11 cellular contexts compared by ENCODE assay signal in genomic region chr2:105791229-105791628, GRCh38. TPM values are rescaled to one million over a fixed set of nuclear protein-coding genes. Genes with fewer than 3 reads are reported as not detected.
A peak's percentile ranks its signal among the peaks of the same experiment; 100 is the strongest.
DNase-seq lines count a peak whose midpoint lies in the region; ATAC-seq lines count a peak whose summit lies in the region.
"Had no signal": no experiment of that assay in that cellular context is flagged by ENCODE, and none has a peak within 500 bp of the region (broad histone marks: within the 10 kb centered on the region; RNA-seq: fewer than 3 reads in every experiment).

No MANE protein-coding gene starts in this region.

- peak overlapping the region; percentile 92 for H3K27ac ChIP-seq in CD4-positive, CD25-positive, alpha-beta regulatory T cell (ENCODE audit: insufficient read depth, low read length, poor library complexity, severe bottlenecking)
- H3K27ac ChIP-seq in CD8-positive, alpha-beta memory T cell (ENCODE audit: low read depth, low read length) = peak overlapping the region; percentile 64

- H3K27ac Mint-ChIP-seq in CD4-positive, CD25-positive, alpha-beta regulatory T cell = peak overlapping the region; percentile 96
- H3K27ac Mint-ChIP-seq in CD8-positive, alpha-beta memory T cell = peak overlapping the region; percentile 90 to 98 (median 94)
- peak overlapping the region; percentile 44 to 97 for H3K27ac Mint-ChIP-seq in activated naive CD4-positive, alpha-beta T cell treated with anti-CD3 and anti-CD28 coated beads, Interleukin-2, amount 50 U/mL, for 72 hours
- H3K27ac Mint-ChIP-seq in naive thymus-derived CD8-positive, alpha-beta T cell = peak overlapping the region; percentile 89 to 94 (median 92)

- no peaks in the 10 kb centered on the region for H3K27me3 ChIP-seq in CD4-positive, CD25-positive, alpha-beta regulatory T cell (ENCODE audit: control insufficient read depth, insufficient read depth, low read length)
- no peaks in the 10 kb centered on the region for H3K27me3 ChIP-seq in CD8-positive, alpha-beta memory T cell (ENCODE audit: insufficient read depth, low read length, poor library complexity, severe bottlenecking)
- H3K27me3 ChIP-seq: body of pancreas had no signal

- H3K4me3 ChIP-seq in CD4-positive, CD25-positive, alpha-beta regulatory T cell (ENCODE audit: low read depth, low read length) = peak overlapping the region; percentile 87
- peak overlapping the region; percentile 54 for H3K4me3 ChIP-seq in CD8-positive, alpha-beta memory T cell (ENCODE audit: low read length)
- H3K4me3 ChIP-seq: body of pancreas had no signal

- POLR2A ChIA-PET in CD8-positive, alpha-beta memory T cell (lab: Charles Lee) = interaction anchor here (1.1 kb wide), 1 partner anchor 275 kb away, joined by 4 read pairs; no protein-coding TSS in a partner anchor
- POLR2A ChIA-PET in naive thymus-derived CD8-positive, alpha-beta T cell (lab: Charles Lee) = interaction anchor here (1.2 kb wide), 1 partner anchor 136 kb away, joined by 3 read pairs; no protein-coding TSS in a partner anchor

- H3K4me1 ChIP-seq in CD4-positive, CD25-positive, alpha-beta regulatory T cell (ENCODE audit: control insufficient read depth, insufficient read depth, low read length, poor library complexity, severe bottlenecking) = peaks cover 99% of the 10 kb centered on the region
- peaks cover 95% of the 10 kb centered on the region for H3K4me1 ChIP-seq in CD8-positive, alpha-beta memory T cell (ENCODE audit: insufficient read depth, low read length)

- no peaks in the 10 kb centered on the region for H3K9me3 Mint-ChIP-seq in CD4-positive, CD25-positive, alpha-beta regulatory T cell
- H3K9me3 Mint-ChIP-seq in CD8-positive, alpha-beta memory T cell = no peaks in the 10 kb centered on the region
- no peaks in the 10 kb centered on the region for H3K9me3 Mint-ChIP-seq in activated naive CD4-positive, alpha-beta T cell treated with anti-CD3 and anti-CD28 coated beads, Interleukin-2, amount 50 U/mL, for 72 hours
- H3K9me3 Mint-ChIP-seq in naive thymus-derived CD8-positive, alpha-beta T cell = no peaks in the 10 kb centered on the region

- peaks cover 29 to 96% (median 80%) of the 10 kb centered on the region in 4 donors for H3K4me1 Mint-ChIP-seq in CD4-positive, CD25-positive, alpha-beta regulatory T cell
- peaks cover 90 to 99% (median 97%) of the 10 kb centered on the region in 3 donors for H3K4me1 Mint-ChIP-seq in CD8-positive, alpha-beta memory T cell
- peaks cover 49 to 96% (median 92%) of the 10 kb centered on the region in 4 donors for H3K4me1 Mint-ChIP-seq in naive thymus-derived CD8-positive, alpha-beta T cell

- no peaks in the 10 kb centered on the region for H3K9me3 ChIP-seq in CD4-positive, CD25-positive, alpha-beta regulatory T cell (ENCODE audit: control insufficient read depth in 2 of 2, low read length in 2 of 2)
- H3K9me3 ChIP-seq in CD8-positive, alpha-beta memory T cell (ENCODE audit: low read length) = no peaks in the 10 kb centered on the region
- H3K9me3 ChIP-seq: body of pancreas had no signal

- peak overlapping the region; percentile 83 to 94 (median 90) for H3K4me3 Mint-ChIP-seq in CD4-positive, CD25-positive, alpha-beta regulatory T cell
- H3K4me3 Mint-ChIP-seq in CD8-positive, alpha-beta memory T cell = peak overlapping the region; percentile 73 to 92 (median 79)
- peak overlapping the region in 9 of 10 donors; percentile 52 to 82 (median 75) for H3K4me3 Mint-ChIP-seq in naive thymus-derived CD8-positive, alpha-beta T cell

- no peak for DNase-seq in CD4-positive, CD25-positive, alpha-beta regulatory T cell
- DNase-seq in CD8-positive, alpha-beta memory T cell = no peak
- DNase-seq in activated naive CD4-positive, alpha-beta T cell treated with anti-CD3 and anti-CD28 coated beads, Interleukin-2, amount 50 U/mL, for 72 hours (ENCODE audit: low spot score in 2 of 2) = no peak
- no peak for DNase-seq in naive thymus-derived CD8-positive, alpha-beta T cell
- DNase-seq in RKO (ENCODE audit: low spot score) (no peak), ecto neural progenitor cell (ENCODE audit: low spot score) (no peak), globus pallidus (ENCODE audit: low spot score) (no peak)
- DNase-seq: body of pancreas; GOT3; NCI-H526 treated with DMSO at 0.1 percent for 48 hours; stimulated activated CD4-positive, alpha-beta T cell treated with anti-CD3 and anti-CD28 coated beads, Interleukin-2, amount 100 ng/mL, for 48 hours had no signal

- ATAC-seq in CD4-positive, CD25-positive, alpha-beta regulatory T cell (ENCODE audit: low read depth in 2 of 2) = no peak
- ATAC-seq in activated naive CD4-positive, alpha-beta T cell treated with anti-CD3 and anti-CD28 coated beads, Interleukin-2, amount 50 U/mL, for 72 hours = peak in 1 of 2 donors; percentile 2
- ATAC-seq in naive thymus-derived CD8-positive, alpha-beta T cell = no peak
- ATAC-seq: body of pancreas had no signal

- CTCF ChIA-PET in CD8-positive, alpha-beta memory T cell (lab: Charles Lee) = interaction anchor here (1.1 to 2.1 kb wide), 4 partner anchors 12 to 313 kb away, joined by 3 to 7 read pairs (median 5); no protein-coding TSS in a partner anchor

- peaks cover 14% of the 10 kb centered on the region for H3K36me3 Mint-ChIP-seq in CD4-positive, CD25-positive, alpha-beta regulatory T cell
- peaks cover 0 to 11% (median 7%) of the 10 kb centered on the region in 3 donors for H3K36me3 Mint-ChIP-seq in CD8-positive, alpha-beta memory T cell
- H3K36me3 Mint-ChIP-seq in activated naive CD4-positive, alpha-beta T cell treated with anti-CD3 and anti-CD28 coated beads, Interleukin-2, amount 50 U/mL, for 72 hours = peaks cover 17 to 27% of the 10 kb centered on the region in 2 donors
- peaks cover 0 to 13% (median 6%) of the 10 kb centered on the region in 3 donors for H3K36me3 Mint-ChIP-seq in naive thymus-derived CD8-positive, alpha-beta T cell

- no peaks in the 10 kb centered on the region for H3K27me3 Mint-ChIP-seq in CD4-positive, CD25-positive, alpha-beta regulatory T cell
- peaks cover 0 to 3% of the 10 kb centered on the region in 2 donors for H3K27me3 Mint-ChIP-seq in CD8-positive, alpha-beta memory T cell
- H3K27me3 Mint-ChIP-seq in naive thymus-derived CD8-positive, alpha-beta T cell = no peaks in the 10 kb centered on the region

- peaks cover 3% of the 10 kb centered on the region for H3K36me3 ChIP-seq in CD4-positive, CD25-positive, alpha-beta regulatory T cell (ENCODE audit: control insufficient read depth, insufficient read depth, low read length)
- no peaks in the 10 kb centered on the region for H3K36me3 ChIP-seq in CD8-positive, alpha-beta memory T cell (ENCODE audit: insufficient read depth, low read length)

RNA-seq across cellular contexts. Expression of gene NCK2, which starts 46.5 kb away (rescaled TPM):
- 167 TPM for total RNA-seq in CD4-positive, CD25-positive, alpha-beta regulatory T cell
- 10 to 100 TPM; 44.8 to 62.3 (median 58.6) TPM for polyA plus RNA-seq in CD4-positive, CD25-positive, alpha-beta regulatory T cell
- total RNA-seq in CD8-positive, alpha-beta memory T cell = 10 to 100 TPM; 72.4 to 76.1 TPM
- 77.9 TPM for polyA plus RNA-seq in CD8-positive, alpha-beta memory T cell
- 10 to 100 TPM; 89.3 to 98.5 TPM for total RNA-seq in activated naive CD4-positive, alpha-beta T cell treated with anti-CD3 and anti-CD28 coated beads, Interleukin-2, amount 50 U/mL, for 72 hours
- 100 to 1,000 TPM; 119 to 124 TPM for total RNA-seq in naive thymus-derived CD8-positive, alpha-beta T cell
- polyA plus RNA-seq in naive thymus-derived CD8-positive, alpha-beta T cell = 100 to 1,000 TPM in 1 of 3 donors, 10 to 100 TPM in 2; 36.6 to 110 (median 67.8) TPM
